In genomic region chr18:30712383-30712782, GRCh38 we compare ENCODE assay signal across 15 cellular contexts.
DNase-seq lines count a peak whose midpoint lies in the region; ATAC-seq lines count a peak whose summit lies in the region.
"Had no signal": no experiment of that assay in that cellular context is flagged by ENCODE, and none has a peak within 500 bp of the region (broad histone marks: within the 10 kb centered on the region; RNA-seq: fewer than 3 reads in every experiment).

No MANE protein-coding gene starts in this region.

- peak; percentile 76 for ATAC-seq in GM18498 (IDR thresholded peaks at IDR 0.05; ENCODE audit: unreplicated experiment)
- peak; percentile 89 for ATAC-seq in GM19463 (IDR thresholded peaks at IDR 0.05; ENCODE audit: unreplicated experiment)
- peak; percentile 48 for ATAC-seq in HG03039 (IDR thresholded peaks at IDR 0.05; ENCODE audit: unreplicated experiment)
- ATAC-seq in GM21447 (IDR thresholded peaks at IDR 0.05; ENCODE audit: unreplicated experiment): no peak

- no peaks in the 10 kb centered on the region for H3K4me1 Mint-ChIP-seq in activated T-cell treated with anti-CD3 and anti-CD28 coated beads, Interleukin-2, amount 50 U/mL, for 24 hours (ENCODE audit: low read depth)
- H3K4me1 Mint-ChIP-seq: activated naive CD8-positive, alpha-beta T cell treated with anti-CD3 and anti-CD28 coated beads for 36 hours had no signal

- no peaks in the 10 kb centered on the region for H3K27me3 Mint-ChIP-seq in activated T-cell treated with anti-CD3 and anti-CD28 coated beads, Interleukin-2, amount 50 U/mL, for 24 hours
- H3K27me3 Mint-ChIP-seq: activated naive CD8-positive, alpha-beta T cell treated with anti-CD3 and anti-CD28 coated beads for 36 hours had no signal

- H3K27ac Mint-ChIP-seq in activated T-cell treated with anti-CD3 and anti-CD28 coated beads, Interleukin-2, amount 50 U/mL, for 24 hours: no peak overlapping the region
- H3K27ac Mint-ChIP-seq: activated naive CD8-positive, alpha-beta T cell treated with anti-CD3 and anti-CD28 coated beads for 36 hours had no signal

- H3K9me3 Mint-ChIP-seq in activated T-cell treated with anti-CD3 and anti-CD28 coated beads, Interleukin-2, amount 50 U/mL, for 24 hours: peaks cover 16% of the 10 kb centered on the region

- no peak overlapping the region for H3K4me3 Mint-ChIP-seq in activated T-cell treated with anti-CD3 and anti-CD28 coated beads, Interleukin-2, amount 50 U/mL, for 24 hours
- H3K4me3 Mint-ChIP-seq: activated naive CD8-positive, alpha-beta T cell treated with anti-CD3 and anti-CD28 coated beads for 36 hours had no signal

- H3K36me3 Mint-ChIP-seq in activated T-cell treated with anti-CD3 and anti-CD28 coated beads, Interleukin-2, amount 50 U/mL, for 24 hours (ENCODE audit: low read depth): no peaks in the 10 kb centered on the region
- H3K36me3 Mint-ChIP-seq: activated naive CD8-positive, alpha-beta T cell treated with anti-CD3 and anti-CD28 coated beads for 36 hours had no signal

- DNase-seq in NOMO-1 treated with dmso at 0.1 percent for 144 hours (lab: John Stamatoyannopoulos, UW; ENCODE audit: unreplicated experiment): peak; percentile 43
- no peak for DNase-seq in NCI-H2171 treated with DMSO at 0.1 percent for 48 hours (lab: John Stamatoyannopoulos, UW)
- DNase-seq in activated T-cell treated with anti-CD3 and anti-CD28 coated beads, Interleukin-2, amount 50 U/mL, for 24 hours: no peak
- no peak for DNase-seq in NCI-H2081 (lab: John Stamatoyannopoulos, UW)
- DNase-seq: activated naive CD8-positive, alpha-beta T cell treated with anti-CD3 and anti-CD28 coated beads for 36 hours; AML-193; DMS 273 treated with DMSO at 0.1 percent for 48 hours; NCI-H1105; NCI-H526; SHP77; small intestine had no signal
